Comparison of ENCODE assay signal across 23 cellular contexts in genomic region chr12:85348779-85349178, GRCh38.
A peak's percentile ranks its signal among the peaks of the same experiment; 100 is the strongest.
DNase-seq lines count a peak whose midpoint lies in the region; ATAC-seq and TF ChIP-seq lines count a peak whose summit lies in the region.
"Had no signal": no experiment of that assay in that cellular context is flagged by ENCODE, and none has a peak within 500 bp of the region (broad histone marks: within the 10 kb centered on the region; RNA-seq: fewer than 3 reads in every experiment).

No MANE protein-coding gene starts in this region.

- BruUV-seq in A673 (replicated peaks; lab: Mats Ljungman, UMichigan), result no TSS peak

- peaks cover 47% of the 10 kb centered on the region for H3K4me1 ChIP-seq in A673 (ENCODE audit: insufficient read depth, low read length, poor library complexity, severe bottlenecking)
- H3K4me1 ChIP-seq in HEK293 (ENCODE audit: control insufficient read depth, insufficient read depth, low read length), result no peaks in the 10 kb centered on the region
- no peaks in the 10 kb centered on the region for H3K4me1 ChIP-seq in left lung
- H3K4me1 ChIP-seq: A549, BE2C, BLaER1 had no signal

- TF ChIP-seq CTCF in A673 (conservative IDR thresholded peaks at IDR 0.05; ENCODE audit: low read depth, low read length), result no peak
- TF ChIP-seq CTCF in HEK293 (tag by site-specific recombination; IDR thresholded peaks at IDR 0.05), result no peak
- no peak for TF ChIP-seq CTCF in left lung (IDR thresholded peaks at IDR 0.05)

- no peaks in the 10 kb centered on the region for H3K36me3 ChIP-seq in A673 (ENCODE audit: insufficient read depth, low read length, poor library complexity, severe bottlenecking)
- H3K36me3 ChIP-seq in HEK293 (ENCODE audit: control insufficient read depth in 2 of 2, insufficient read depth in 1 of 2, low read length in 2 of 2), result no peaks in the 10 kb centered on the region
- H3K36me3 ChIP-seq in SK-N-MC (ENCODE audit: insufficient read depth, low read length), result no peaks in the 10 kb centered on the region
- no peaks in the 10 kb centered on the region for H3K36me3 ChIP-seq in left lung
- H3K36me3 ChIP-seq: BE2C, BLaER1 had no signal

- DNase-seq in A673 (ENCODE audit: low spot score) (peak; percentile 18), SK-N-MC (ENCODE audit: low read depth, low spot score) (no peak), left lung (no peak), head of caudate nucleus (no peak)
- DNase-seq: ACHN; BE2C; C1 segment of cervical spinal cord; CD4-positive, alpha-beta memory T cell; CD4-positive, CD25-positive, alpha-beta regulatory T cell; CD8-positive, alpha-beta memory T cell; COR-L47; DMS 273 treated with DMSO at 0.1 percent for 48 hours; DMS153; DMS53; DMS79; DND-41; EL; GDM1 had no signal

- no peak overlapping the region for H3K9ac ChIP-seq in SK-N-MC (ENCODE audit: insufficient read length)
- H3K9ac ChIP-seq: BLaER1 had no signal

- intact Hi-C loops in A673 (cut with micrococcal nuclease; ENCODE audit: unreplicated experiment), result no loop called here
- intact Hi-C loops in left lung (cut with DNase I), result no loop called here
- intact Hi-C loops in head of caudate nucleus (cut with DNase I), result no loop called here

- H3K27ac ChIP-seq in A673 (ENCODE audit: low read depth, low read length, poor library complexity, severe bottlenecking) (no peak overlapping the region), HEK293 (ENCODE audit: extremely low read depth, low read depth, low read length) (no peak overlapping the region), SK-N-MC (peak overlapping the region; percentile 68), left lung (no peak overlapping the region)
- H3K27ac ChIP-seq: 22Rv1, A549, BLaER1 had no signal

- POLR2A ChIA-PET in A673 (lab: Charles Lee; ENCODE audit: low non-redundant PET), result no interaction called here
- POLR2A ChIA-PET in HEK293 (lab: Yijun Ruan, JAX), result no interaction called here

- no peaks in the 10 kb centered on the region for H3K9me3 ChIP-seq in A673 (ENCODE audit: low read depth, low read length, poor library complexity, severe bottlenecking)
- H3K9me3 ChIP-seq in HEK293 (ENCODE audit: control insufficient read depth, insufficient read depth, low read depth, low read length), result no peaks in the 10 kb centered on the region
- no peaks in the 10 kb centered on the region for H3K9me3 ChIP-seq in SK-N-MC (ENCODE audit: low read depth, low read length)
- no peaks in the 10 kb centered on the region for H3K9me3 ChIP-seq in left lung
- H3K9me3 ChIP-seq: A549, BE2C, BLaER1 had no signal

- H3K27me3 ChIP-seq in A673 (replicated peaks; ENCODE audit: insufficient read depth, low read depth, low read length, poor library complexity) (no peaks in the 10 kb centered on the region), left lung (no peaks in the 10 kb centered on the region)
- H3K27me3 ChIP-seq: BE2C, BLaER1 had no signal

- H3K4me3 ChIP-seq in A673 (ENCODE audit: low read depth, low read length, poor library complexity, severe bottlenecking) (no peak overlapping the region), HEK293 (ENCODE audit: low read depth, low read length) (no peak overlapping the region), SK-N-MC (peak overlapping the region; percentile 17; the same call in 1 of the 2 replicates), left lung (no peak overlapping the region)
- H3K4me3 ChIP-seq: A549, BLaER1, GM12878 had no signal

- ATAC-seq in left lung, result no peak
- ATAC-seq: A549, GM12878 had no signal

- CTCF ChIA-PET in A673 (lab: Charles Lee), result no interaction called here
- CTCF ChIA-PET in HEK293 (lab: Yijun Ruan, JAX), result no interaction called here

TF ChIP-seq in HEK293, 187 proteins besides CTCF, POLR2A, EP300 and RAD21 (continues in another document):
- TF ChIP-seq ZNF37A (tag by site-specific recombination; IDR thresholded peaks at IDR 0.05) (no peak), ZNF394 (tag by site-specific recombination; IDR thresholded peaks at IDR 0.05; ENCODE audit: borderline replicate concordance) (no peak), ZBTB8A (tag by site-specific recombination; IDR thresholded peaks at IDR 0.05) (no peak), ZSCAN16 (tag by site-specific recombination; IDR thresholded peaks at IDR 0.05) (no peak), ZNF341 (tag by site-specific recombination; IDR thresholded peaks at IDR 0.05; ENCODE audit: low read depth) (no peak), SCRT1 (tag by site-specific recombination; IDR thresholded peaks at IDR 0.05; ENCODE audit: borderline replicate concordance) (peak; percentile 65; the same call in 1 of the 2 replicates), ZBTB21 (tag by site-specific recombination; IDR thresholded peaks at IDR 0.05) (no peak), ATF2 (tag by site-specific recombination; IDR thresholded peaks at IDR 0.05; ENCODE audit: low read depth) (peak; percentile 48; the same call in 1 of the 2 replicates), ELK4 (IDR thresholded peaks at IDR 0.05; ENCODE audit: borderline replicate concordance, low read depth, low read length) (no peak), KLF1 (tag by site-specific recombination; IDR thresholded peaks at IDR 0.05) (no peak), ZNF664 (tag by site-specific recombination; IDR thresholded peaks at IDR 0.05) (no peak), ZNF416 (tag by site-specific recombination; IDR thresholded peaks at IDR 0.05) (no peak), ZNF266 (tag by site-specific recombination; IDR thresholded peaks at IDR 0.05; ENCODE audit: low read depth) (no peak), BCL11B (tag by site-specific recombination; IDR thresholded peaks at IDR 0.05; ENCODE audit: low read depth) (peak; percentile 70), MYNN (tag by site-specific recombination; IDR thresholded peaks at IDR 0.05; ENCODE audit: borderline replicate concordance) (no peak), ZNF112 (tag by site-specific recombination; IDR thresholded peaks at IDR 0.05) (no peak), ZNF362 (tag by site-specific recombination; IDR thresholded peaks at IDR 0.05) (no peak), ZNF843 (tag by site-specific recombination; IDR thresholded peaks at IDR 0.05) (peak; percentile 73), ZNF555 (tag by site-specific recombination; conservative IDR thresholded peaks at IDR 0.05) (no peak), WT1 (tag by site-specific recombination; IDR thresholded peaks at IDR 0.05) (peak; percentile 76), ZFHX2 (tag by site-specific recombination; conservative IDR thresholded peaks at IDR 0.05) (no peak), KLF9 (tag by site-specific recombination; IDR thresholded peaks at IDR 0.05; ENCODE audit: low read depth) (no peak)
- TF ChIP-seq, protein P1, sequence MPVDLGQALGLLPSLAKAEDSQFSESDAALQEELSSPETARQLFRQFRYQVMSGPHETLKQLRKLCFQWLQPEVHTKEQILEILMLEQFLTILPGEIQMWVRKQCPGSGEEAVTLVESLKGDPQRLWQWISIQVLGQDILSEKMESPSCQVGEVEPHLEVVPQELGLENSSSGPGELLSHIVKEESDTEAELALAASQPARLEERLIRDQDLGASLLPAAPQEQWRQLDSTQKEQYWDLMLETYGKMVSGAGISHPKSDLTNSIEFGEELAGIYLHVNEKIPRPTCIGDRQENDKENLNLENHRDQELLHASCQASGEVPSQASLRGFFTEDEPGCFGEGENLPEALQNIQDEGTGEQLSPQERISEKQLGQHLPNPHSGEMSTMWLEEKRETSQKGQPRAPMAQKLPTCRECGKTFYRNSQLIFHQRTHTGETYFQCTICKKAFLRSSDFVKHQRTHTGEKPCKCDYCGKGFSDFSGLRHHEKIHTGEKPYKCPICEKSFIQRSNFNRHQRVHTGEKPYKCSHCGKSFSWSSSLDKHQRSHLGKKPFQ (tag by site-specific recombination; IDR thresholded peaks at IDR 0.05), result 0 out of 2 replicates have a peak, but pooled peaks have one; percentile 36
- TF ChIP-seq, protein P2, sequence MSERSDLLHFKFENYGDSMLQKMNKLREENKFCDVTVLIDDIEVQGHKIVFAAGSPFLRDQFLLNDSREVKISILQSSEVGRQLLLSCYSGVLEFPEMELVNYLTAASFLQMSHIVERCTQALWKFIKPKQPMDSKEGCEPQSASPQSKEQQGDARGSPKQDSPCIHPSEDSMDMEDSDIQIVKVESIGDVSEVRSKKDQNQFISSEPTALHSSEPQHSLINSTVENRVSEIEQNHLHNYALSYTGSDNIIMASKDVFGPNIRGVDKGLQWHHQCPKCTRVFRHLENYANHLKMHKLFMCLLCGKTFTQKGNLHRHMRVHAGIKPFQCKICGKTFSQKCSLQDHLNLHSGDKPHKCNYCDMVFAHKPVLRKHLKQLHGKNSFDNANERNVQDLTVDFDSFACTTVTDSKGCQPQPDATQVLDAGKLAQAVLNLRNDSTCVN (tag by site-specific recombination; optimal IDR thresholded peaks at IDR 0.05), result no peak
